Comparison of ENCODE assay signal across 10 cellular contexts in the genomic region with DNA sequence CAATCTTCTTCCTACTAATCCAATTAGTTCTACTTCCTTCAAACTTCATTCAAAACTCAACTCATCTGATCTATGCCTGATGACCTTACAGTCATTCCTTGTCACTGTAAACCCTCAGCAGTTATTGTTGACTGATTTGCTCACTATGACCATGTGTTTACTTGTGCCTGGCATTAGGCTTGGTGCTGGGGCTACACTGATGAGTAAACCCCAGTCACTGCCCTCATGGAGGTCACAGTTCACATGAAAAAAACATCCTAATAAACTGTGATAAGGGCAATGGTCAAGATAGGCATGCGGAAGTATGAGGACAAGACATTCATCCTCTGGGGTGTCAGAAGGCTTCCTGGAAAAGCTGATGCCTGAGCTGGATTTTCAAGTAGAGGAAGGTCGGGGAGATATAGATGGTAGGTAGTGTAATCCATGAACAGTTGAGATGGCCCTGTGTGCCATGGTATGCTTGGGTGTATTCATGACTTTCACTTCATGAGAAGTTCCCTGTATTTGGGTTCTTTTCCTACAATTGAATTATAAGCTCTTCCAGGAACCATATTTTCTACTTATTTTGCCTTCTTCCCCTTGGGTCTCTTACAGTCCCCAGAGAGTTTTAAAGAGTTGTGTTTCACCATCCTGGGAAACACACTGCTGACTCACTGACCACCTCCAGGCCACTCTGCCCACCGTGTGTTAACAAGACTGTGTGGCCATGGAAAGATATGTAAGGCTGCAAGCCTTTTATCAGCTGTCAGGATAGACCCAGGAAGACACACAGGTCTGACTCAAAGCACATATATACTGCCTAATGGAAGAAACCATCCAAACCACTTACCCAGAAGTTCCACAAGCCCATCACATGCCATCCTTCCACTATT. TPM values are rescaled to one million over a fixed set of nuclear protein-coding genes. Genes with fewer than 3 reads are reported as not detected.
DNase-seq lines count a peak whose midpoint lies in the region; ATAC-seq and TF ChIP-seq lines count a peak whose summit lies in the region.
"Had no signal": no experiment of that assay in that cellular context is flagged by ENCODE, and none has a peak within 500 bp of the region (broad histone marks: within the 10 kb centered on the region; RNA-seq: fewer than 3 reads in every experiment).

No MANE protein-coding gene starts in this region.

- H3K4me1 Mint-ChIP-seq in activated naive CD8-positive, alpha-beta T cell treated with anti-CD3 and anti-CD28 coated beads for 36 hours: peaks cover 15% of the 10 kb centered on the region

- no peaks in the 10 kb centered on the region for H3K27me3 ChIP-seq in heart right ventricle
- H3K27me3 ChIP-seq in transverse colon: no peaks in the 10 kb centered on the region

- no peak overlapping the region for H3K4me3 Mint-ChIP-seq in activated naive CD8-positive, alpha-beta T cell treated with anti-CD3 and anti-CD28 coated beads for 36 hours
- H3K4me3 Mint-ChIP-seq: activated B cell treated with CpG ODN at 0.5 μM for 24 hours had no signal

- TF ChIP-seq CTCF in heart right ventricle (IDR thresholded peaks at IDR 0.05): no peak
- no peak for TF ChIP-seq CTCF in transverse colon (IDR thresholded peaks at IDR 0.05)

- no peak for TF ChIP-seq POLR2A in transverse colon (IDR thresholded peaks at IDR 0.05)

- no peak overlapping the region for H3K27ac Mint-ChIP-seq in activated naive CD8-positive, alpha-beta T cell treated with anti-CD3 and anti-CD28 coated beads for 36 hours
- H3K27ac Mint-ChIP-seq: activated B cell treated with CpG ODN at 0.5 μM for 24 hours had no signal

- no peaks in the 10 kb centered on the region for H3K27me3 Mint-ChIP-seq in activated naive CD8-positive, alpha-beta T cell treated with anti-CD3 and anti-CD28 coated beads for 36 hours
- H3K27me3 Mint-ChIP-seq: activated B cell treated with CpG ODN at 0.5 μM for 24 hours had no signal

- TF ChIP-seq EP300 in transverse colon (IDR thresholded peaks at IDR 0.05; ENCODE audit: low read depth): no peak

- H3K27ac ChIP-seq in heart right ventricle (peak overlapping the region; percentile 32 to 79 (median 60)), transverse colon (peak overlapping the region; percentile 73 to 86 (median 81))

- intact Hi-C loops in heart right ventricle (cut with DNase I): loop anchor here in 3 of 10 donors (5.0 to 10.0 kb wide), 3 partner anchors 39 to 64 kb away; partner anchors contain the start of gene DUSP6 (in 2 of the 3)
- intact Hi-C loops in Right ventricle myocardium inferior (cut with DNase I): loop anchor here (5.0 kb wide), 1 partner anchor 61 kb away; no protein-coding TSS in a partner anchor
- intact Hi-C loops in transverse colon (cut with DNase I; ENCODE audit: low total_unique reads): no loop called here

- H3K9me3 ChIP-seq in heart right ventricle (no peaks in the 10 kb centered on the region), transverse colon (no peaks in the 10 kb centered on the region)

- WGBS in heart right ventricle, 2 donors: 76 to 78% methylated on average over 3 of the region's 3 CpGs
- 69 to 70% methylated on average over 2 to 3 of the region's 3 CpGs for WGBS in transverse colon (ENCODE audit: low coverage in 1 of 2), 2 donors

- ATAC-seq in heart right ventricle (peak in 2 of 8 donors; percentile 21 to 32), Right ventricle myocardium inferior (no peak), HG03457 (IDR thresholded peaks at IDR 0.05; ENCODE audit: unreplicated experiment) (no peak), GM21390 (IDR thresholded peaks at IDR 0.05; ENCODE audit: unreplicated experiment) (no peak)

- no peaks in the 10 kb centered on the region for H3K36me3 ChIP-seq in heart right ventricle
- no peaks in the 10 kb centered on the region for H3K36me3 ChIP-seq in transverse colon

- H3K4me1 ChIP-seq in heart right ventricle (peaks cover 3 to 52% (median 28%) of the 10 kb centered on the region in 9 donors), transverse colon (peaks cover 0 to 34% (median 19%) of the 10 kb centered on the region in 4 donors)

- H3K36me3 Mint-ChIP-seq in activated naive CD8-positive, alpha-beta T cell treated with anti-CD3 and anti-CD28 coated beads for 36 hours: peaks cover 2% of the 10 kb centered on the region

- H3K9me3 Mint-ChIP-seq in activated naive CD8-positive, alpha-beta T cell treated with anti-CD3 and anti-CD28 coated beads for 36 hours: no peaks in the 10 kb centered on the region
- H3K9me3 Mint-ChIP-seq: activated B cell treated with CpG ODN at 0.5 μM for 24 hours had no signal

- H3K4me3 ChIP-seq in heart right ventricle (no peak overlapping the region), transverse colon (no peak overlapping the region)

- DNase-seq in heart right ventricle (no peak), Right ventricle myocardium inferior (ENCODE audit: missing footprints) (no peak), kidney glomerular epithelial cell (lab: John Stamatoyannopoulos, UW) (peak; percentile 38), transverse colon (peak; percentile 24), inferior parietal cortex (ENCODE audit: extremely low spot score) (no peak)
- peak; percentile 8 for DNase-seq in activated naive CD8-positive, alpha-beta T cell treated with anti-CD3 and anti-CD28 coated beads for 36 hours
- DNase-seq: activated B cell treated with CpG ODN at 0.5 μM for 24 hours, NCI-H1105 treated with DMSO at 0.1 percent for 48 hours had no signal

- in situ Hi-C loops in transverse colon (cut with MboI; ENCODE audit: low pct_ligation_motif_present in 1 of 4, low pct_unique_long_range_greater_than_20kb in 1 of 4, low sequenced_read_pairs in 3 of 4): no loop called here

RNA-seq across cellular contexts. Expression of gene DUSP6, which starts 38.7 kb away (rescaled TPM):
- 10 to 100 TPM; 19.7 to 43.4 (median 26.0) TPM for total RNA-seq in heart right ventricle
- polyA plus RNA-seq in heart right ventricle: 10 to 100 TPM in 1 of 2 donors, 1 to 10 TPM in 1; 9.4 to 23.4 TPM
- 25.0 TPM for total RNA-seq in Right ventricle myocardium inferior
- 10 to 100 TPM; 15.3 to 15.6 TPM for total RNA-seq in activated naive CD8-positive, alpha-beta T cell treated with anti-CD3 and anti-CD28 coated beads for 36 hours
- 10 to 100 TPM; 22.9 to 83.4 (median 53.2) TPM for total RNA-seq in transverse colon

Comparison
In these comparisons a context has a peak if more than half of its experiments do, and no peak if none do; other contexts are left out.
1. DNase-seq: peak in activated naive CD8-positive, alpha-beta T cell treated with anti-CD3 and anti-CD28 coated beads for 36 hours (single experiment), kidney glomerular epithelial cell (single experiment) and transverse colon (single experiment); none in heart right ventricle (0 of 2), Right ventricle myocardium inferior (single experiment) and inferior parietal cortex (single experiment).